In the genomic region with DNA sequence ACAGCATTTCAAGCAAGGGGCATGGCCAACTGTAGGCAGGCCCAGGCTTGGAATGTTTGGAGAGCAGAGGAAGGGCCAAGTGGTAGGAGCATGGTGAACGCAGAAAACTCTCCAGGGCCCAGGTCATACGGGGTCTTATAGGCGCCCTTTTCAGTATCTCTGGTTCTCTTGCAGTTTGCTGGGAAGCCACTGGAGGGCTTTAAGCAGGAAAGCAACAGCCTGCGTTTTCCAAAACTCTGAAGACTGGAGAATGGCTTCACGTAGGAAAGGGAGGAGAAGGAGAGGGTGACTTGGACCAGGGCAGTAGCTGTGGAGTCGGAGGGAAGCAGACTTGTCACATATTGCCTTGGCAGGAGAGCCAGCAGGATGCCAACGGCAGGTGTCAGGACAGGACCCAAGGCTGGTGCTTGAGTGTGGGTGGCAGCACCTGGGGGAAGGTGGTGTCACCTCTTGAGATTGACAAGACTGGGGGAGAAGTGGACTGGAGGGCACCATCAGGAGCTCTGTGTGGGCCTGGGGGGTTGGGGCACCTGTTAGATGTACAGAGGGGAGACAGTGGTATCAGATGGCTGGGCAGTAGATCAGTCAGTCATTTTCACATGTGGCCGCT, we compare ENCODE assay signal across 8 cellular contexts. TPM values are rescaled to one million over a fixed set of nuclear protein-coding genes. Genes with fewer than 3 reads are reported as not detected.
DNase-seq lines count a peak whose midpoint lies in the region; ATAC-seq, FAIRE-seq and TF ChIP-seq lines count a peak whose summit lies in the region.

No MANE protein-coding gene starts in this region.

- 0 out of 2 replicates have a peak, but pooled peaks have one; percentile 13 for TF ChIP-seq RAD21 in GM12878 (IDR thresholded peaks at IDR 0.05; ENCODE audit: insufficient read depth, low read depth, low read length)

- no peaks in the 10 kb centered on the region for H3K9me3 ChIP-seq in CD4-positive, CD25-positive, alpha-beta regulatory T cell (ENCODE audit: control insufficient read depth in 2 of 2, low read length in 2 of 2)
- no peaks in the 10 kb centered on the region; the same call in 2 of the 3 replicates for H3K9me3 ChIP-seq in GM12878 (replicated peaks; ENCODE audit: control insufficient read depth, insufficient read depth, low read length)

- H3K36me3 ChIP-seq in CD4-positive, CD25-positive, alpha-beta regulatory T cell (ENCODE audit: control insufficient read depth, insufficient read depth, low read length), result no peaks in the 10 kb centered on the region
- no peaks in the 10 kb centered on the region for H3K36me3 ChIP-seq in GM12878 (ENCODE audit: control insufficient read depth in 2 of 2, insufficient read depth in 2 of 2, low read length in 1 of 2)

- TF ChIP-seq POLR2A in GM12878 (IDR thresholded peaks at IDR 0.05; ENCODE audit: low read depth, low read length), result no peak

- H3K79me2 ChIP-seq in GM12878 (ENCODE audit: control insufficient read depth, insufficient read depth, low read length), result no peaks in the 10 kb centered on the region

- POLR2A ChIA-PET in GM12878 (lab: Charles Lee), result interaction anchor here (0.6 kb wide), 1 partner anchor 78 kb away, joined by 4 read pairs; no protein-coding TSS in a partner anchor

- H3K27me3 ChIP-seq in CD4-positive, CD25-positive, alpha-beta regulatory T cell (ENCODE audit: control insufficient read depth, insufficient read depth, low read length), result no peaks in the 10 kb centered on the region
- no peaks in the 10 kb centered on the region for H3K27me3 ChIP-seq in GM12878 (replicated peaks in 1 of 2; ENCODE audit: control insufficient read depth in 2 of 2, insufficient read depth in 2 of 2, low read length in 1 of 2)

- no peak overlapping the region for H3K4me2 ChIP-seq in GM12878 (ENCODE audit: control insufficient read depth, insufficient read depth)

- BruUV-seq in GM12878 (replicated peaks; lab: Mats Ljungman, UMichigan), result no TSS peak

- 39% methylated on average over 8 of the region's 8 CpGs for WGBS in GM12878 (ENCODE audit: insufficient coverage, insufficient replicate concordance, low lambda C conversion rate, missing lambda C conversion rate)

- no peak for TF ChIP-seq EP300 in GM12878 (IDR thresholded peaks at IDR 0.05; ENCODE audit: borderline replicate concordance in 1 of 2, control insufficient read depth in 1 of 2, low read depth in 2 of 2, low read length in 2 of 2)

- no peak overlapping the region for H3K27ac ChIP-seq in CD4-positive, CD25-positive, alpha-beta regulatory T cell (ENCODE audit: insufficient read depth, low read length, poor library complexity, severe bottlenecking)
- H3K27ac ChIP-seq in GM12878 (ENCODE audit: control insufficient read depth, insufficient read depth), result no peak overlapping the region

- intact Hi-C loops in GM12878 (cut with micrococcal nuclease; ENCODE audit: unreplicated experiment), result loop anchor here (2.0 kb wide), 1 partner anchor 217 kb away; no protein-coding TSS in a partner anchor

- TF ChIP-seq CTCF in GM12878 (IDR thresholded peaks at IDR 0.05 in 2 of 3, conservative IDR thresholded peaks at IDR 0.05 in 1 of 3; ENCODE audit: control insufficient read depth in 2 of 3, extremely low read depth in 1 of 3, insufficient read depth in 1 of 3, low read depth in 3 of 3, low read length in 3 of 3), result peak; percentile 14 to 44 (median 39); a peak in 2 of 6 replicates

- CTCF ChIA-PET in GM12878 (lab: Yijun Ruan, JAX), result interaction anchor here (1.2 kb wide), 1 partner anchor 16 kb away, joined by 3 read pairs; no protein-coding TSS in a partner anchor

- H3K4me3 ChIP-seq in CD4-positive, CD25-positive, alpha-beta regulatory T cell (ENCODE audit: low read depth, low read length), result no peak overlapping the region
- H3K4me3 ChIP-seq in GM12878, result no peak overlapping the region

- DNase-seq in CD4-positive, CD25-positive, alpha-beta regulatory T cell, result peak in 1 of 3 donors; percentile 20
- DNase-seq in HT-29 (ENCODE audit: low spot score), result peak; percentile 53
- no peak for DNase-seq in GM12878 (ENCODE audit: low read depth, low spot score)
- DNase-seq in memory B cell (ENCODE audit: low spot score in 2 of 2), result no peak
- DNase-seq in NCI-H2029 (lab: John Stamatoyannopoulos, UW), result no peak

- H3K27ac Mint-ChIP-seq in CD4-positive, CD25-positive, alpha-beta regulatory T cell, result peak overlapping the region in 2 of 3 donors; percentile 49 to 66
- peak overlapping the region; percentile 79 for H3K27ac Mint-ChIP-seq in memory B cell

- RAD21 ChIA-PET in GM12878 (lab: Charles Lee; ENCODE audit: unreplicated experiment), result no interaction called here

- no peaks in the 10 kb centered on the region for H3K36me3 Mint-ChIP-seq in CD4-positive, CD25-positive, alpha-beta regulatory T cell
- no peaks in the 10 kb centered on the region for H3K36me3 Mint-ChIP-seq in memory B cell

- no peak for ATAC-seq in CD4-positive, CD25-positive, alpha-beta regulatory T cell (ENCODE audit: low read depth in 2 of 2)
- ATAC-seq in GM12878, result no peak
- ATAC-seq in memory B cell (ENCODE audit: low read depth), result peak; percentile 55
- no peak for ATAC-seq in GM21619 (IDR thresholded peaks at IDR 0.05; ENCODE audit: unreplicated experiment)
- no peak for ATAC-seq in GM18502 (IDR thresholded peaks at IDR 0.05; ENCODE audit: poor library complexity, unreplicated experiment)
- no peak for ATAC-seq in GM18520 (IDR thresholded peaks at IDR 0.05; ENCODE audit: unreplicated experiment)

- SMC1A ChIA-PET in GM12878 (lab: Charles Lee; ENCODE audit: uncharacterized antibody, unreplicated experiment), result no interaction called here

- no peaks in the 10 kb centered on the region for H3K27me3 Mint-ChIP-seq in CD4-positive, CD25-positive, alpha-beta regulatory T cell
- H3K27me3 Mint-ChIP-seq in memory B cell, result no peaks in the 10 kb centered on the region

- H4K20me1 ChIP-seq in GM12878 (ENCODE audit: control insufficient read depth, insufficient read depth), result no peaks in the 10 kb centered on the region

- H3K4me1 ChIP-seq in CD4-positive, CD25-positive, alpha-beta regulatory T cell (ENCODE audit: control insufficient read depth, insufficient read depth, low read length, poor library complexity, severe bottlenecking), result peaks cover 11% of the 10 kb centered on the region
- peaks cover 16% of the 10 kb centered on the region for H3K4me1 ChIP-seq in GM12878 (ENCODE audit: control insufficient read depth, insufficient read depth, low read length)

- no peak overlapping the region for H2AFZ ChIP-seq in GM12878 (ENCODE audit: control insufficient read depth, low read depth, low read length)

- H3K4me3 Mint-ChIP-seq in CD4-positive, CD25-positive, alpha-beta regulatory T cell, result peak overlapping the region in 1 of 4 donors; percentile 20
- H3K4me3 Mint-ChIP-seq in memory B cell, result peak overlapping the region; percentile 50

- no peaks in the 10 kb centered on the region for H3K9me3 Mint-ChIP-seq in CD4-positive, CD25-positive, alpha-beta regulatory T cell
- no peaks in the 10 kb centered on the region for H3K9me3 Mint-ChIP-seq in memory B cell

- FAIRE-seq in GM12878 (lab: Jason Lieb, UNC), result no peak

- in situ Hi-C loops in GM12878 (cut with MboI), result loop anchor here (25.0 kb wide), 1 partner anchor 180 kb away; a partner anchor contains a TSS

- H3K4me1 Mint-ChIP-seq in CD4-positive, CD25-positive, alpha-beta regulatory T cell, result peaks cover 10 to 45% (median 15%) of the 10 kb centered on the region in 4 donors
- peaks cover 25% of the 10 kb centered on the region for H3K4me1 Mint-ChIP-seq in memory B cell

- no peak overlapping the region for H3K9ac ChIP-seq in GM12878 (ENCODE audit: control insufficient read depth, insufficient read depth, low read length)

RNA-seq across cellular contexts. Expression of a gene that starts 21.9 kb away (rescaled TPM):
- total RNA-seq in CD4-positive, CD25-positive, alpha-beta regulatory T cell, result 8.1 TPM
- 10 to 100 TPM; 21.0 to 34.3 (median 25.4) TPM for polyA plus RNA-seq in CD4-positive, CD25-positive, alpha-beta regulatory T cell
- total RNA-seq in HT-29 (2014; rRNA removed; shearing (Covaris generic)), result not detected in 2 replicates
- total RNA-seq in GM12878 (2013; cell fraction: nucleolus; rRNA removed), result not detected in 2 replicates
- total RNA-seq in GM12878 (2014; rRNA removed) (not detected in 2 replicates), GM12878 (2014; rRNA removed; fragmentation: Illumina TruSeq; extraction: Trizol) (not detected in 2 replicates), GM12878 (2021) (not detected in 2 replicates)
- polyA plus RNA-seq in GM12878 (2011; ENCODE audit: low read depth), result not detected
- polyA plus RNA-seq in GM12878 (2011; rRNA removed) (0.07 TPM in 1 of 2 replicates, not detected in the other), GM12878 (2014; fragmentation: Illumina TruSeq; extraction: Trizol) (0.01 TPM in 1 of 2 replicates, not detected in the other), GM12878 (2014; fragmentation: Nextera tagmentation; extraction: Ambion mirVana) (not detected), GM12878 (2014; rRNA removed) (not detected in 2 replicates), GM12878 (2016; fragmentation: Nextera tagmentation; extraction: Ambion mirVana) (not detected)
- 0.03 and 0.05 TPM in 2 replicates for polyA plus RNA-seq in GM12878 (2011; cell fraction: cytosol; rRNA removed)
- 0.07 TPM in 1 of 2 replicates, not detected in the other for polyA plus RNA-seq in GM12878 (2011; cell fraction: nucleus; rRNA removed)
- polyA plus RNA-seq in GM12878 (2012), result 0.08 TPM in 1 of 2 replicates, not detected in the other
- polyA minus RNA-seq in GM12878 (2011; rRNA and poly(A)+ RNA removed), result 0.15 TPM in 1 of 2 replicates, not detected in the other
- polyA minus RNA-seq in GM12878 (2011; cell fraction: cytosol; rRNA and poly(A)+ RNA removed), result not detected in 2 replicates
- not detected in 2 replicates for polyA minus RNA-seq in GM12878 (2011; cell fraction: nucleus; rRNA and poly(A)+ RNA removed)

RNA-seq across cellular contexts. Expression of a gene that starts 22.6 kb away (rescaled TPM):
- not detected for total RNA-seq in CD4-positive, CD25-positive, alpha-beta regulatory T cell
- polyA plus RNA-seq in CD4-positive, CD25-positive, alpha-beta regulatory T cell, result not detected
- not detected in 2 replicates for total RNA-seq in HT-29 (2014; rRNA removed; shearing (Covaris generic))
- total RNA-seq in GM12878 (2013; cell fraction: nucleolus; rRNA removed), result not detected in 2 replicates
- total RNA-seq in GM12878 (2014; rRNA removed), result not detected in 2 replicates
- total RNA-seq in GM12878 (2014; rRNA removed; fragmentation: Illumina TruSeq; extraction: Trizol), result not detected in 2 replicates
- total RNA-seq in GM12878 (2021), result not detected in 2 replicates
- polyA plus RNA-seq in GM12878 (2011; ENCODE audit: low read depth), result not detected
- polyA plus RNA-seq in GM12878 (2011; rRNA removed), result not detected in 2 replicates
- not detected in 2 replicates for polyA plus RNA-seq in GM12878 (2011; cell fraction: cytosol; rRNA removed)
- not detected in 2 replicates for polyA plus RNA-seq in GM12878 (2011; cell fraction: nucleus; rRNA removed)
- polyA plus RNA-seq in GM12878 (2012), result not detected in 2 replicates
- not detected in 2 replicates for polyA plus RNA-seq in GM12878 (2014; fragmentation: Illumina TruSeq; extraction: Trizol)
- not detected for polyA plus RNA-seq in GM12878 (2014; fragmentation: Nextera tagmentation; extraction: Ambion mirVana)
- not detected in 2 replicates for polyA plus RNA-seq in GM12878 (2014; rRNA removed)
- polyA plus RNA-seq in GM12878 (2016; fragmentation: Nextera tagmentation; extraction: Ambion mirVana), result not detected
- polyA minus RNA-seq in GM12878 (2011; rRNA and poly(A)+ RNA removed), result not detected in 2 replicates
- not detected in 2 replicates for polyA minus RNA-seq in GM12878 (2011; cell fraction: cytosol; rRNA and poly(A)+ RNA removed)
- polyA minus RNA-seq in GM12878 (2011; cell fraction: nucleus; rRNA and poly(A)+ RNA removed), result not detected in 2 replicates

RNA-seq across cellular contexts. Expression of a gene that starts 56.9 kb away (rescaled TPM):
- 1,918 TPM for total RNA-seq in CD4-positive, CD25-positive, alpha-beta regulatory T cell
- polyA plus RNA-seq in CD4-positive, CD25-positive, alpha-beta regulatory T cell, result 100 to 1,000 TPM; 219 to 283 (median 250) TPM
- total RNA-seq in HT-29 (2014; rRNA removed; shearing (Covaris generic)), result 482 and 516 TPM in 2 replicates
- total RNA-seq in GM12878 (2013; cell fraction: nucleolus; rRNA removed), result 217 and 245 TPM in 2 replicates
- total RNA-seq in GM12878 (2014; rRNA removed), result 379 and 459 TPM in 2 replicates
- 128 and 137 TPM in 2 replicates for total RNA-seq in GM12878 (2014; rRNA removed; fragmentation: Illumina TruSeq; extraction: Trizol)
- total RNA-seq in GM12878 (2021), result 617 and 643 TPM in 2 replicates
- 75.8 TPM for polyA plus RNA-seq in GM12878 (2011; ENCODE audit: low read depth)
- polyA plus RNA-seq in GM12878 (2011; rRNA removed), result 22.1 and 56.9 TPM in 2 replicates
- 101 and 120 TPM in 2 replicates for polyA plus RNA-seq in GM12878 (2011; cell fraction: cytosol; rRNA removed)
- 466 and 752 TPM in 2 replicates for polyA plus RNA-seq in GM12878 (2011; cell fraction: nucleus; rRNA removed)
- 167 and 174 TPM in 2 replicates for polyA plus RNA-seq in GM12878 (2012)
- polyA plus RNA-seq in GM12878 (2014; fragmentation: Illumina TruSeq; extraction: Trizol), result 52.0 and 174 TPM in 2 replicates
- polyA plus RNA-seq in GM12878 (2014; fragmentation: Nextera tagmentation; extraction: Ambion mirVana), result 10 to 100 TPM in 1 of 2 experiments, 1 to 10 TPM in 1; 5.1 to 30.6 TPM
- 168 and 269 TPM in 2 replicates for polyA plus RNA-seq in GM12878 (2014; rRNA removed)
- 100 to 1,000 TPM; 344 to 347 TPM for polyA plus RNA-seq in GM12878 (2016; fragmentation: Nextera tagmentation; extraction: Ambion mirVana)
- polyA minus RNA-seq in GM12878 (2011; rRNA and poly(A)+ RNA removed), result 385 and 416 TPM in 2 replicates
- 382 and 413 TPM in 2 replicates for polyA minus RNA-seq in GM12878 (2011; cell fraction: cytosol; rRNA and poly(A)+ RNA removed)
- 154 and 358 TPM in 2 replicates for polyA minus RNA-seq in GM12878 (2011; cell fraction: nucleus; rRNA and poly(A)+ RNA removed)
